Comparison of ENCODE assay signal across 8 cellular contexts in the genomic region with DNA sequence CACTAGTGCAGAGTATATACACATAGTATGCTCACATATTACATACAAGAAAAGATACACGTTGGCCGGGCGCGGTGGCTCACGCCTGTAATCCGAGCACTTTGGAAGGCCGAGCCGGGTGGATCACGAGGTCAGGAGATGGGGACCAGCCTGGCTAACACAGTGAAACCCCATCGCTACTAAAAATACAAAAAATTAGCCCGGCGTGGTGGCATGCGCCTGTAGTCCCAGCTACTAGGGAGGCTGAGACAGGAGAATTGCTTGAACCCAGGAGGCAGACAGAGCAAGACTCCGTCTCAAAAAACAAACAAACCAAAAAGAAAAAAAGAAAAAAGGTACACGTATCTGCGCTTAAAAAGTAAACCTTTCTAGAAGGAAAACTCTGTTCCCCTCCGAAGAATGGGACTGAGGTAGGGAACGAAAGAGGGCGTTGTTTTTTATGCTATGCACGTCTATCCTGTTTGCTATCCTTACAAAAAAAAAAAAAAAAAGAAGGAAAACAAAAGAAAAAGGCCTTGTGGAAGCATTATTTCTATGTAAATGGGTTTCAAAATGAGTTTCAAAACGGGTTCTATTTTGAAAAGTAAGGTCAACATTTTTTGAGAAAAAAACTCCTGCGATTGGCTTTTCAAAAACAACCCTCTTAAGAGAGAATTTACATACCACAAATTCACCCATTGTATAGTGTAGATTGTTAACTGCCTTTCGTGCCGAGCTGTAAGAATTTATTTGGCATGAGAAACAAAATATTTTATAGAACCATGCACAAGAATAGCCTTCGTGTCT. TPM values are rescaled to one million over a fixed set of nuclear protein-coding genes. Genes with fewer than 3 reads are reported as not detected.
DNase-seq lines count a peak whose midpoint lies in the region; ATAC-seq, FAIRE-seq and TF ChIP-seq lines count a peak whose summit lies in the region.

No MANE protein-coding gene starts in this region.

- peaks cover 3% of the 10 kb centered on the region for H3K36me3 Mint-ChIP-seq in astrocyte (ENCODE audit: low read depth, unreplicated experiment)

- peaks cover 18% of the 10 kb centered on the region for H3K4me1 Mint-ChIP-seq in astrocyte (ENCODE audit: low read depth, unreplicated experiment)

- FAIRE-seq in astrocyte (lab: Jason Lieb, UNC): no peak

- H3K9me3 Mint-ChIP-seq in astrocyte (ENCODE audit: unreplicated experiment): peaks cover 2% of the 10 kb centered on the region

- H3K36me3 ChIP-seq in BLaER1 (0 out of 2 replicates have a peak, but pooled peaks cover 1% of the 10 kb centered on the region), HUES48 (ENCODE audit: control insufficient read depth, insufficient read depth, low read length) (no peaks in the 10 kb centered on the region), astrocyte (ENCODE audit: insufficient read depth, low read length) (no peaks in the 10 kb centered on the region), thyroid gland (no peaks in the 10 kb centered on the region)

- H3K79me2 ChIP-seq in astrocyte (ENCODE audit: insufficient read depth, low read length): peaks cover 47% of the 10 kb centered on the region

- H3K4me2 ChIP-seq in BLaER1 (peak overlapping the region; percentile 91), astrocyte (ENCODE audit: low read length) (peak overlapping the region; percentile 94)

- H3K27ac ChIP-seq in BLaER1 (peak overlapping the region; percentile 94), HUES48 (ENCODE audit: low read depth, low read length) (no peak overlapping the region), astrocyte (ENCODE audit: low read depth, low read length) (peak overlapping the region; percentile 53), thyroid gland (peak overlapping the region; percentile 80 to 96 (median 85))

- DNase-seq in astrocyte (ENCODE audit: low read depth) (no peak), left lobe of liver (ENCODE audit: low spot score) (peak; percentile 62), thyroid gland (no peak), AG20443 (ENCODE audit: low spot score) (no peak)
- DNase-seq in stimulated activated naive CD4-positive, alpha-beta T cell treated with Interleukin-2 at 50 U/mL for 16 hours (lab: John Stamatoyannopoulos, UW): no peak

- H3K27me3 ChIP-seq in BLaER1: no peaks in the 10 kb centered on the region
- H3K27me3 ChIP-seq in HUES48 (ENCODE audit: control insufficient read depth, insufficient read depth, low read length): no peaks in the 10 kb centered on the region
- no peaks in the 10 kb centered on the region for H3K27me3 ChIP-seq in astrocyte (ENCODE audit: insufficient read depth, low read length)
- no peaks in the 10 kb centered on the region for H3K27me3 ChIP-seq in thyroid gland

- peak overlapping the region; percentile 87 for H3K4me3 Mint-ChIP-seq in astrocyte (ENCODE audit: unreplicated experiment)

- H3K9ac ChIP-seq in BLaER1 (peak overlapping the region; percentile 94), HUES48 (ENCODE audit: low read depth, low read length) (peak overlapping the region; percentile 80; the same call in 1 of the 2 replicates), astrocyte (ENCODE audit: low read length) (peak overlapping the region; percentile 86)

- intact Hi-C loops in thyroid gland (cut with DNase I): no loop called here

- H3K27me3 Mint-ChIP-seq in astrocyte (ENCODE audit: low read depth, unreplicated experiment): no peaks in the 10 kb centered on the region

- H4K20me1 ChIP-seq in BLaER1: peaks cover 39% of the 10 kb centered on the region
- peaks cover 9% of the 10 kb centered on the region for H4K20me1 ChIP-seq in astrocyte (ENCODE audit: insufficient read depth, low read length)

- no peak for ATAC-seq in left lobe of liver
- no peak for ATAC-seq in HG02852 (IDR thresholded peaks at IDR 0.05; ENCODE audit: unreplicated experiment)

- TF ChIP-seq CTCF in astrocyte (IDR thresholded peaks at IDR 0.05; ENCODE audit: insufficient read depth, low read depth, low read length): no peak
- TF ChIP-seq CTCF in thyroid gland (IDR thresholded peaks at IDR 0.05): no peak

- TF ChIP-seq POLR2A in thyroid gland (IDR thresholded peaks at IDR 0.05): no peak

- peak overlapping the region; percentile 89 for H2AFZ ChIP-seq in astrocyte (ENCODE audit: low read depth, low read length)

- peak overlapping the region; percentile 94 for H3K4me3 ChIP-seq in BLaER1
- H3K4me3 ChIP-seq in HUES48 (ENCODE audit: low read depth, low read length): peak overlapping the region; percentile 88
- H3K4me3 ChIP-seq in astrocyte (ENCODE audit: insufficient read depth, low read depth, low read length): peak overlapping the region; percentile 77
- H3K4me3 ChIP-seq in thyroid gland (replicated peaks in 1 of 3): peak overlapping the region; percentile 41 to 83 (median 77)

- peak overlapping the region; percentile 90 for H3K27ac Mint-ChIP-seq in astrocyte (ENCODE audit: unreplicated experiment)

- H3K4me1 ChIP-seq in BLaER1 (peaks cover 14% of the 10 kb centered on the region), HUES48 (ENCODE audit: control insufficient read depth, insufficient read depth, low read length) (peaks cover 24% of the 10 kb centered on the region), astrocyte (ENCODE audit: insufficient read depth, low read length) (no peaks in the 10 kb centered on the region), thyroid gland (peaks cover 7 to 18% of the 10 kb centered on the region in 2 donors)

- H3K9me3 ChIP-seq in BLaER1: no peaks in the 10 kb centered on the region
- no peaks in the 10 kb centered on the region for H3K9me3 ChIP-seq in HUES48 (ENCODE audit: control insufficient read depth, insufficient read depth, low read length)
- no peaks in the 10 kb centered on the region for H3K9me3 ChIP-seq in astrocyte (ENCODE audit: insufficient read depth, low read depth, low read length)
- H3K9me3 ChIP-seq in thyroid gland: no peaks in the 10 kb centered on the region

- 37 to 50% methylated on average over 25 of the region's 25 CpGs for WGBS in thyroid gland, 2 donors

RNA-seq across cellular contexts. Expression of a gene that starts 1.2 kb away (rescaled TPM):
- total RNA-seq in astrocyte (41.4 and 45.1 TPM in 2 replicates), left lobe of liver (108 TPM), thyroid gland (100 to 1,000 TPM in 1 of 4 donors, 10 to 100 TPM in 3; 90.1 to 101 (median 92.7) TPM)

RNA-seq across cellular contexts. Expression of a gene that starts 53.0 kb away (rescaled TPM):
- total RNA-seq in astrocyte (19.6 and 22.3 TPM in 2 replicates), left lobe of liver (48.8 TPM), thyroid gland (10 to 100 TPM; 15.6 to 29.3 (median 18.3) TPM)
